In genomic region chr15:79988448-79989117, GRCh38 we compare ENCODE assay signal across 1 cellular context.
TF ChIP-seq lines count a peak whose summit lies in the region.

No MANE protein-coding gene starts in this region.

TF ChIP-seq in HepG2, 621 proteins besides CTCF, POLR2A, EP300 and RAD21 (continued from another document):
- TF ChIP-seq ZMYM3 (CRISPR knock-in tag; IDR thresholded peaks at IDR 0.05): peak; percentile 78
- no peak for TF ChIP-seq NFKB2 (CRISPR knock-in tag; IDR thresholded peaks at IDR 0.05; ENCODE audit: borderline replicate concordance)
- TF ChIP-seq ZNF256 (CRISPR knock-in tag; conservative IDR thresholded peaks at IDR 0.05): no peak
- TF ChIP-seq POGK (CRISPR knock-in tag; conservative IDR thresholded peaks at IDR 0.05): no peak
- 0 out of 2 replicates have a peak, but pooled peaks have one; percentile 37 for TF ChIP-seq KDM1A (CRISPR knock-in tag; IDR thresholded peaks at IDR 0.05)
- no peak for TF ChIP-seq ZNF691 (CRISPR knock-in tag; IDR thresholded peaks at IDR 0.05; ENCODE audit: borderline replicate concordance, low read depth)
- TF ChIP-seq TEAD3 (CRISPR knock-in tag; optimal IDR thresholded peaks at IDR 0.05; ENCODE audit: borderline replicate concordance): no peak
- TF ChIP-seq HNF4A (CRISPR knock-in tag; IDR thresholded peaks at IDR 0.05): peak; percentile 11; the same call in 1 of the 2 replicates
- TF ChIP-seq FOSL2 (CRISPR knock-in tag; IDR thresholded peaks at IDR 0.05): no peak
- TF ChIP-seq CAMTA2 (CRISPR knock-in tag; IDR thresholded peaks at IDR 0.05; ENCODE audit: borderline replicate concordance): no peak
- TF ChIP-seq ZNF160 (CRISPR knock-in tag; IDR thresholded peaks at IDR 0.05): no peak
- no peak for TF ChIP-seq ZNF761 (CRISPR knock-in tag; conservative IDR thresholded peaks at IDR 0.05)
